Comparison of ENCODE assay signal across 17 cellular contexts in the genomic region with DNA sequence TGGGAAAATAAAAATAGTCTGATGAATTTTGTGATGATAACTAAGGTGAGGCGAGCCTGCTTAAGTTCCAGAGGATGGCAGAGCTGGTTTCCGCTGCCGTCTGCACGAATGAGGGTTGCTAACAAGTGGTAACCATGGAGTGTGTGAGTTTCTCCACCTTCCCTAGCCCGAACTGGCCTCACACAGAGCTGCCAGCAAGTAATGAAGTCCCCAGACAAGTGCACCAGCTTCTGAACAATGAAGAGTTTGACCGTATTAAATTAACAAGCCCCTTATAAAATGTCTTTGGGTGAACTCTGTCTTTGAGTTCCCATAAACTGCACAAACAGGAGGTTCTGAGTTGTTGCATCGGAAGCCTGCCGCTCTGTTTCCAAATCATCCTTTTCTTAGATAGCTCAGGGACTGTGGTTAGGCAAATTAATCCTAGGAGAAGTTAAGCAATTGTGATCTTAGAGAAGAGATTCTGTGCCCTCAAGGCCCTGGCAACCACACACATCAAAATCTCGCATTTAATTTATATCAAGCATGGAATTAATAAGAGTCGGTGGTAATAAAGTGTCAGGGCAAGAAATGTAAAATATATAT.
"Had no signal": no experiment of that assay in that cellular context is flagged by ENCODE, and none has a peak within 500 bp of the region (broad histone marks: within the 10 kb centered on the region; RNA-seq: fewer than 3 reads in every experiment).

No MANE protein-coding gene starts in this region.

- DNase-seq: activated CD4-positive, alpha-beta T cell treated with anti-CD3 and anti-CD28 coated beads, Interleukin-2, amount 50 U/mL, for 4 hours; activated effector memory CD4-positive, alpha-beta T cell treated with anti-CD3 and anti-CD28 coated beads, Interleukin-2, amount 50 U/mL, for 16 hours; activated T-cell treated with anti-CD3 and anti-CD28 coated beads, Interleukin-2, amount 50 U/mL, for 4 hours; dorsolateral prefrontal cortex; foreskin fibroblast; glutamatergic neuron; lower lobe of right lung; naive thymus-derived CD4-positive, alpha-beta T cell; psoas muscle; stimulated activated CD4-positive, alpha-beta T cell treated with anti-CD3 and anti-CD28 coated beads, Interleukin-12 subunit alpha, Interleukin-12 subunit beta, amount 100 ng/mL, for 4 hours; stimulated activated naive CD4-positive, alpha-beta T cell treated with Interleukin-2 at 50 U/mL for 16 hours; trophoblast cell had no signal

- H3K27ac Mint-ChIP-seq: activated naive CD8-positive, alpha-beta T cell; T-helper 2 cell treated with Interferon-gamma antibody and Interleukin-4, amounts not matched to agents 5 μg/mL and 100 μg/mL, for 36 hours had no signal

- H3K9me3 Mint-ChIP-seq: activated T-cell treated with anti-CD3 and anti-CD28 coated beads, Interleukin-2, amount 50 U/mL, for 4 hours; naive thymus-derived CD4-positive, alpha-beta T cell; T-helper 2 cell treated with Interferon-gamma antibody and Interleukin-4, amounts not matched to agents 5 μg/mL and 100 μg/mL, for 36 hours had no signal

- H3K4me1 Mint-ChIP-seq: naive thymus-derived CD4-positive, alpha-beta T cell had no signal

- H3K4me3 Mint-ChIP-seq: activated naive CD8-positive, alpha-beta T cell; activated T-cell treated with anti-CD3 and anti-CD28 coated beads, Interleukin-2, amount 50 U/mL, for 4 hours; naive thymus-derived CD4-positive, alpha-beta T cell; T-helper 2 cell treated with Interferon-gamma antibody and Interleukin-4, amounts not matched to agents 5 μg/mL and 100 μg/mL, for 36 hours had no signal

- H3K27me3 Mint-ChIP-seq: activated naive CD8-positive, alpha-beta T cell had no signal

- ATAC-seq: activated CD4-positive, CD25-positive, alpha-beta regulatory T cell treated with anti-CD3 and anti-CD28 coated beads, Interleukin-2, amount 50 U/mL, for 24 hours; activated T-cell treated with anti-CD3 and anti-CD28 coated beads, Interleukin-2, amount 50 U/mL, for 4 hours; lower lobe of right lung; naive thymus-derived CD4-positive, alpha-beta T cell; psoas muscle; sciatic nerve had no signal

- FAIRE-seq: bronchial epithelial cell had no signal

- H3K36me3 Mint-ChIP-seq: activated naive CD8-positive, alpha-beta T cell; naive thymus-derived CD4-positive, alpha-beta T cell had no signal
